1 cellular context compared by ENCODE assay signal in genomic region chr13:52455677-52456041, GRCh38.
A peak's percentile ranks its signal among the peaks of the same experiment; 100 is the strongest.
TF ChIP-seq lines count a peak whose summit lies in the region.

No MANE protein-coding gene starts in this region.

TF ChIP-seq in HepG2, 621 proteins besides CTCF, POLR2A, EP300 and RAD21 (continued from another document and continues in another):
- peak; percentile 52 to 63; a peak in 2 of 4 replicates for TF ChIP-seq HMGXB4 (CRISPR knock-in tag; IDR thresholded peaks at IDR 0.05; ENCODE audit: borderline replicate concordance in 1 of 2, low read depth in 1 of 2)
- TF ChIP-seq ZNF678 (CRISPR knock-in tag; IDR thresholded peaks at IDR 0.05) = no peak
- TF ChIP-seq ZFP41 (CRISPR knock-in tag; IDR thresholded peaks at IDR 0.05; ENCODE audit: borderline replicate concordance) = no peak
- peak; percentile 63; the same call in 1 of the 2 replicates for TF ChIP-seq HES4 (CRISPR knock-in tag; IDR thresholded peaks at IDR 0.05; ENCODE audit: borderline replicate concordance)
- TF ChIP-seq BRF2 (CRISPR knock-in tag; IDR thresholded peaks at IDR 0.05) = peak; percentile 42
- 0 out of 2 replicates have a peak, but pooled peaks have one; percentile 24 for TF ChIP-seq HNRNPL (IDR thresholded peaks at IDR 0.05; ENCODE audit: low read depth, low read length)
- TF ChIP-seq GRHL1 (CRISPR knock-in tag; conservative IDR thresholded peaks at IDR 0.05) = no peak
- peak; percentile 38; the same call in 1 of the 2 replicates for TF ChIP-seq NFKB2 (CRISPR knock-in tag; IDR thresholded peaks at IDR 0.05; ENCODE audit: borderline replicate concordance)
- TF ChIP-seq ZNF768 (CRISPR knock-in tag; IDR thresholded peaks at IDR 0.05) = 0 out of 2 replicates have a peak, but pooled peaks have one; percentile 24
- no peak for TF ChIP-seq ZNF350 (CRISPR knock-in tag; IDR thresholded peaks at IDR 0.05; ENCODE audit: borderline replicate concordance, low read depth)
- peak; percentile 71; the same call in 1 of the 2 replicates for TF ChIP-seq KDM5A (IDR thresholded peaks at IDR 0.05; ENCODE audit: borderline replicate concordance, low read length)
- 0 out of 2 replicates have a peak, but pooled peaks have one; percentile 13 for TF ChIP-seq DR1 (CRISPR knock-in tag; IDR thresholded peaks at IDR 0.05)
- TF ChIP-seq GABPB1 (CRISPR knock-in tag; IDR thresholded peaks at IDR 0.05) = no peak; the same call in 1 of the 2 replicates
- no peak for TF ChIP-seq GLMP (CRISPR knock-in tag; IDR thresholded peaks at IDR 0.05; ENCODE audit: borderline replicate concordance)
- no peak for TF ChIP-seq ZNF230 (CRISPR knock-in tag; IDR thresholded peaks at IDR 0.05)
- TF ChIP-seq RXRB (CRISPR knock-in tag; IDR thresholded peaks at IDR 0.05; ENCODE audit: borderline replicate concordance) = no peak
- peak; percentile 51; the same call in 1 of the 2 replicates for TF ChIP-seq UBTF (CRISPR knock-in tag; IDR thresholded peaks at IDR 0.05)
- TF ChIP-seq ZNF335 (CRISPR knock-in tag; IDR thresholded peaks at IDR 0.05) = 0 out of 2 replicates have a peak, but pooled peaks have one; percentile 66
- TF ChIP-seq NR2F2 (IDR thresholded peaks at IDR 0.05; ENCODE audit: borderline replicate concordance, low read depth) = peak; percentile 26; the same call in 1 of the 2 replicates
- peak; percentile 67; the same call in 1 of the 2 replicates for TF ChIP-seq NFKBIZ (CRISPR knock-in tag; IDR thresholded peaks at IDR 0.05)
- peak; percentile 50 for TF ChIP-seq AGO1 (IDR thresholded peaks at IDR 0.05; ENCODE audit: low read depth, low read length, poor library complexity, severe bottlenecking)
- 0 out of 2 replicates have a peak, but pooled peaks have one; percentile 3 for TF ChIP-seq GMEB1 (CRISPR knock-in tag; IDR thresholded peaks at IDR 0.05; ENCODE audit: borderline replicate concordance)
- 0 out of 2 replicates have a peak, but pooled peaks have one; percentile 26 for TF ChIP-seq ZNF333 (CRISPR knock-in tag; IDR thresholded peaks at IDR 0.05; ENCODE audit: borderline replicate concordance)
- peak; percentile 33 for TF ChIP-seq HNRNPLL (IDR thresholded peaks at IDR 0.05; ENCODE audit: low read depth, low read length, poor library complexity, severe bottlenecking)
- TF ChIP-seq ZFX (CRISPR knock-in tag; IDR thresholded peaks at IDR 0.05; ENCODE audit: low read depth) = peak; percentile 91
- 0 out of 2 replicates have a peak, but pooled peaks have one; percentile 42 for TF ChIP-seq KAT7 (CRISPR knock-in tag; IDR thresholded peaks at IDR 0.05; ENCODE audit: borderline replicate concordance)
- TF ChIP-seq ZNF605 (CRISPR knock-in tag; IDR thresholded peaks at IDR 0.05) = 0 out of 2 replicates have a peak, but pooled peaks have one; percentile 7
- TF ChIP-seq SMAD3 (CRISPR knock-in tag; IDR thresholded peaks at IDR 0.05) = 0 out of 2 replicates have a peak, but pooled peaks have one; percentile 13
- TF ChIP-seq AGO2 (optimal IDR thresholded peaks at IDR 0.05; ENCODE audit: low read depth, low read length) = peak; percentile 86
- 0 out of 2 replicates have a peak, but pooled peaks have one; percentile 38 for TF ChIP-seq IRF9 (CRISPR knock-in tag; IDR thresholded peaks at IDR 0.05; ENCODE audit: borderline replicate concordance)
- TF ChIP-seq ZNF354B (CRISPR knock-in tag; IDR thresholded peaks at IDR 0.05) = peak; percentile 45; the same call in 1 of the 2 replicates
- peak; percentile 38 for TF ChIP-seq XRCC5 (optimal IDR thresholded peaks at IDR 0.05; ENCODE audit: low read length)
- TF ChIP-seq TARDBP (CRISPR knock-in tag; IDR thresholded peaks at IDR 0.05) = 0 out of 2 replicates have a peak, but pooled peaks have one; percentile 8
- 0 out of 2 replicates have a peak, but pooled peaks have one; percentile 3 for TF ChIP-seq GATAD2A (CRISPR knock-in tag; IDR thresholded peaks at IDR 0.05)
- TF ChIP-seq ZNF224 (CRISPR knock-in tag; IDR thresholded peaks at IDR 0.05) = no peak
- no peak for TF ChIP-seq WIZ (CRISPR knock-in tag; IDR thresholded peaks at IDR 0.05)
- no peak for TF ChIP-seq ZBTB20 (CRISPR knock-in tag; IDR thresholded peaks at IDR 0.05; ENCODE audit: borderline replicate concordance, low read depth)
- peak; percentile 42; the same call in 1 of the 2 replicates for TF ChIP-seq ZNF574 (CRISPR knock-in tag; IDR thresholded peaks at IDR 0.05)
- 0 out of 2 replicates have a peak, but pooled peaks have one; percentile 39 for TF ChIP-seq MAZ (IDR thresholded peaks at IDR 0.05; ENCODE audit: borderline replicate concordance, low read depth, low read length)
- no peak for TF ChIP-seq MAZ (CRISPR knock-in tag; IDR thresholded peaks at IDR 0.05; ENCODE audit: low read depth)
- peak; percentile 79 for TF ChIP-seq ZBTB7A (CRISPR knock-in tag; IDR thresholded peaks at IDR 0.05)
